8 cellular contexts compared by ENCODE assay signal in the genomic region with DNA sequence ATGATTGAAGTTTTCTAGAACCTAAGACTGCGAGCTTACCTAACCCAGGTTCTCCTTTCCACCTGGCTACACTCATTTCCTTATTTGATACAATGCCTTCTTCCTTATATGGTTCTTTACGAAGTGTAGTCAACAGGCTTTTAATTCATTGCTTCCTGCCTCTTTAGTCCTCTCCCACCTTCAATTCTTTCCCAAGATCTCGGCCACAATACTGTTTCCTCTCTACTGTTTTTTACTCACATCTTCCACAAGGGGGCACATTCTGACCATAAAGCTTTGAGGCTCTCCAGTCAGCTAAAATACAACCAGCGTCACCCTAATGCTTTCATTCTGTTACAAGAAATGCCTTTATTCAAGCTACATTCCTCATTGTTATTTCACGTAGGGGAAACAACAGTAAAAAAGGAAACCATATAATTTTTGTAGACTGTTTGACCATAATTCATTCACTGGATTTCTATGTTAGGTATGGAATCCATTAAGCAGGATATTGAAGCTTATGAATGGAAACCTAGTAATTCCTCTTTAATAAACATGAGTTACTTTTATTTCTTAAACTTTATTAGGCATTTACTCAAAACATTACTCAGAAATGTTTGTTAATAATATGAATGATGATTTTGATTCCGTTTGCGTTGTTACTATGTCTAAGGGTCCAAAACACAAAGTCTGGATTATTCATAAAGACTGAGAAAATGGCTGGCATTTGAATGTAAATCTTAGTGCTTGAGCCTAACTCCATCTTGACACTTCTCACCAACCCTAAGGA. TPM values are rescaled to one million over a fixed set of nuclear protein-coding genes. Genes with fewer than 3 reads are reported as not detected.
DNase-seq lines count a peak whose midpoint lies in the region; ATAC-seq and TF ChIP-seq lines count a peak whose summit lies in the region.

No MANE protein-coding gene starts in this region.

- H3K27ac ChIP-seq in osteoblast (ENCODE audit: low read depth, low read length) = peak overlapping the region; percentile 90

- H2AFZ ChIP-seq in osteoblast (ENCODE audit: low read length) = peak overlapping the region; percentile 88

- no peaks in the 10 kb centered on the region for H3K36me3 ChIP-seq in osteoblast (ENCODE audit: insufficient read depth, low read length)

- DNase-seq in COLO829 (ENCODE audit: low spot score) (peak; percentile 86), NCI-H2081 treated with DMSO at 0.1 percent for 48 hours (lab: John Stamatoyannopoulos, UW) (peak; percentile 67), T1000 (lab: John Stamatoyannopoulos, UW) (peak; percentile 14), fibroblast of villous mesenchyme (ENCODE audit: low read depth) (peak; percentile 83), osteoblast (ENCODE audit: insufficient read length, low spot score, missing footprints) (peak; percentile 48), activated gamma-delta T cell (lab: John Stamatoyannopoulos, UW) (no peak)

- TF ChIP-seq CTCF in fibroblast of villous mesenchyme (IDR thresholded peaks at IDR 0.05; ENCODE audit: insufficient read depth, low read depth, low read length) (peak; percentile 90), osteoblast (IDR thresholded peaks at IDR 0.05; ENCODE audit: extremely low read depth, low read depth, low read length) (peak; percentile 90)

- peak overlapping the region; percentile 85 for H3K4me2 ChIP-seq in osteoblast (ENCODE audit: insufficient read depth, low read length)

- H3K4me1 ChIP-seq in osteoblast (ENCODE audit: insufficient read depth, low read length) = peaks cover 64% of the 10 kb centered on the region

- H3K4me3 ChIP-seq in fibroblast of villous mesenchyme (ENCODE audit: low read depth, low read length) (no peak overlapping the region), osteoblast (ENCODE audit: insufficient read depth, low read length) (peak overlapping the region; percentile 70)

- no peaks in the 10 kb centered on the region for H3K27me3 ChIP-seq in osteoblast (ENCODE audit: insufficient read depth, low read length)

- H4K20me1 ChIP-seq in osteoblast (ENCODE audit: insufficient read depth, low read length) = no peaks in the 10 kb centered on the region

- peaks cover 35% of the 10 kb centered on the region for H3K79me2 ChIP-seq in osteoblast (ENCODE audit: insufficient read depth, low read length)

- ATAC-seq in GM19035 (IDR thresholded peaks at IDR 0.05; ENCODE audit: unreplicated experiment) (peak; percentile 81), HG03103 (IDR thresholded peaks at IDR 0.05; ENCODE audit: low read depth, unreplicated experiment) (peak; percentile 89)

- H3K9me3 ChIP-seq in osteoblast (ENCODE audit: low read depth, low read length) = no peaks in the 10 kb centered on the region

RNA-seq across cellular contexts. Expression of a gene that starts 29.5 kb away (rescaled TPM):
- 8.6 and 10.3 TPM in 2 replicates for total RNA-seq in fibroblast of villous mesenchyme
- 23.2 and 25.3 TPM in 2 replicates for total RNA-seq in osteoblast
